8 cellular contexts compared by ENCODE assay signal in genomic region chr2:118089015-118089800, GRCh38. TPM values are rescaled to one million over a fixed set of nuclear protein-coding genes. Genes with fewer than 3 reads are reported as not detected.
DNase-seq lines count a peak whose midpoint lies in the region; ATAC-seq and TF ChIP-seq lines count a peak whose summit lies in the region.

No MANE protein-coding gene starts in this region.

- DNase-seq in activated CD4-positive, alpha-beta T cell treated with anti-CD3 and anti-CD28 coated beads for 4 hours = peak; percentile 3 to 14
- no peak for DNase-seq in activated CD4-positive, alpha-beta T cell treated with anti-CD3 and anti-CD28 coated beads, Interleukin-2, amount 50 U/mL, for 4 hours
- DNase-seq in NT2/D1 (ENCODE audit: low read depth, low spot score) = no peak
- DNase-seq in adipocyte (ENCODE audit: low read depth) = peak; percentile 81
- peak; percentile 53 for DNase-seq in hepatocyte (ENCODE audit: low spot score)
- DNase-seq in retina = peak; percentile 51
- DNase-seq in DMS153 (lab: John Stamatoyannopoulos, UW) = no peak

- H3K79me2 ChIP-seq in hepatocyte = peaks cover 44% of the 10 kb centered on the region

- WGBS in hepatocyte (ENCODE audit: low lambda C conversion rate, missing lambda C conversion rate) = 7% methylated on average over 12 of the region's 12 CpGs

- H3K4me1 ChIP-seq in NT2/D1 (ENCODE audit: insufficient read depth, insufficient read length) = no peaks in the 10 kb centered on the region
- H3K4me1 ChIP-seq in adipocyte (ENCODE audit: control insufficient read depth, insufficient read depth, low read length) = peaks cover 20% of the 10 kb centered on the region
- H3K4me1 ChIP-seq in hepatocyte (ENCODE audit: insufficient read depth) = peaks cover 34% of the 10 kb centered on the region

- peak overlapping the region; percentile 87 for H3K4me2 ChIP-seq in hepatocyte

- H3K9me3 ChIP-seq in NT2/D1 (ENCODE audit: insufficient read depth, low read length) (no peaks in the 10 kb centered on the region), adipocyte (ENCODE audit: control insufficient read depth, low read length) (no peaks in the 10 kb centered on the region), hepatocyte (ENCODE audit: low read depth) (no peaks in the 10 kb centered on the region)

- H3K36me3 ChIP-seq in NT2/D1 (ENCODE audit: insufficient read depth, insufficient read length, low read length) (no peaks in the 10 kb centered on the region), adipocyte (ENCODE audit: control insufficient read depth, insufficient read depth, low read length, severe bottlenecking) (no peaks in the 10 kb centered on the region), hepatocyte (replicated peaks; ENCODE audit: insufficient read depth, low read depth) (no peaks in the 10 kb centered on the region)

- H3K27ac ChIP-seq in hepatocyte = peak overlapping the region; percentile 76

- peak; percentile 44 for ATAC-seq in HG02642 (IDR thresholded peaks at IDR 0.05; ENCODE audit: poor library complexity, unreplicated experiment)

- peaks cover 17% of the 10 kb centered on the region for H4K20me1 ChIP-seq in hepatocyte (ENCODE audit: insufficient read depth, poor library complexity, severe bottlenecking)

- H2AFZ ChIP-seq in hepatocyte = peak overlapping the region; percentile 31

- H3K9ac ChIP-seq in NT2/D1 (ENCODE audit: insufficient read length, low read depth) (peak overlapping the region; percentile 86), adipocyte (ENCODE audit: low read length) (peak overlapping the region; percentile 90)

- peak; percentile 21 for TF ChIP-seq CTCF in hepatocyte (IDR thresholded peaks at IDR 0.05; ENCODE audit: poor library complexity)

- H3K4me3 ChIP-seq in NT2/D1 (ENCODE audit: insufficient read length, low read depth) (peak overlapping the region; percentile 79), adipocyte (ENCODE audit: low read length) (peak overlapping the region; percentile 90), hepatocyte (peak overlapping the region; percentile 47)

- H3K27me3 ChIP-seq in NT2/D1 (ENCODE audit: insufficient read depth, insufficient read length) (no peaks in the 10 kb centered on the region), adipocyte (replicated peaks; ENCODE audit: control insufficient read depth, insufficient read depth, low read length) (no peaks in the 10 kb centered on the region), hepatocyte (no peaks in the 10 kb centered on the region)

- H3K9me2 ChIP-seq in hepatocyte (replicated peaks; ENCODE audit: insufficient read depth) = no peaks in the 10 kb centered on the region

RNA-seq across cellular contexts. Expression of gene INSIG2, which starts 0.9 kb away (rescaled TPM):
- total RNA-seq in hepatocyte = 21.5 and 27.3 TPM in 2 replicates
- polyA plus RNA-seq in hepatocyte = 28.1 and 35.3 TPM in 2 replicates

Comparison
In these comparisons a context has a peak if more than half of its experiments do, and no peak if none do; other contexts are left out.
1. DNase-seq: peak in activated CD4-positive, alpha-beta T cell treated with anti-CD3 and anti-CD28 coated beads for 4 hours (2 of 2), adipocyte (single experiment), hepatocyte (single experiment) and retina (single experiment); none in activated CD4-positive, alpha-beta T cell treated with anti-CD3 and anti-CD28 coated beads, Interleukin-2, amount 50 U/mL, for 4 hours (0 of 2), NT2/D1 (single experiment) and DMS153 (single experiment).
2. Peak in every context shown above with its lines, with median percentiles within 50 percentile points of each other: H3K4me3 ChIP-seq.